Comparison of ENCODE assay signal across 34 cellular contexts in the genomic region with DNA sequence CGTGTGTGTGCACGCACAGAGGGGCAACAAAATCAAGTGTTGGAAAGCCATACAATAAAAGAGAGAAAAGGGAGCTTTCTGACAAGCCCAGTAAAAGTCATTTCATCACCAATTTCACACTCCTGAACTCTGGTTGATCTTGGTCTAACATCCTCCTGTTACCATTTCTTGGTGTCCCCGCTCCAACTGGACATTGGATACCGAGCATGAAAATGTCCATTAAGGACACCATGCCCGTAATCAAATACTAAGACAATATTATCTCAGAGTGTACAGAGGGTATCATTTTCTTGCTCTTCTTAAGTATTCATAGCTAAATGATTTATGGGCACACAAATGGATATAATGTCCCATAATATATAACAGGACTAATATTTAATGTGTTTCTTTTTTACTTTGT.
"Had no signal": no experiment of that assay in that cellular context is flagged by ENCODE, and none has a peak within 500 bp of the region (broad histone marks: within the 10 kb centered on the region; RNA-seq: fewer than 3 reads in every experiment).

No MANE protein-coding gene starts in this region.

- DNase-seq: Karpas-422, Kasumi-1, KBM-7, KG1, MG63, MM.1S, MV-4-11, NCI-H1048, NCI-H1092, NCI-H1092 treated with DMSO at 0.1 percent for 48 hours, NCI-H1105, NCI-H1105 treated with DMSO at 0.1 percent for 48 hours, NCI-H1417 treated with DMSO at 0.1 percent for 48 hours, NCI-H1436, NCI-H1436 treated with DMSO at 0.1 percent for 48 hours, NCI-H146, NCI-H1694, NCI-H1694 treated with DMSO at 0.1 percent for 48 hours, NCI-H187, NCI-H187 treated with DMSO at 0.1 percent for 48 hours, NCI-H1930, NCI-H2029, NCI-H2029 treated with DMSO at 0.1 percent for 48 hours, NCI-H2081, NCI-H2081 treated with DMSO at 0.1 percent for 48 hours, NCI-H2107, NCI-H2171, NCI-H2171 treated with DMSO at 0.1 percent for 48 hours, NCI-H2227 treated with DMSO at 0.1 percent for 48 hours, NCI-H226, NCI-H345, NCI-H446, NCI-H446 treated with DMSO at 0.1 percent for 48 hours had no signal

- H3K4me3 ChIP-seq: MG63 had no signal

- H3K4me2 ChIP-seq: KMS-11 had no signal

- H3K9me3 ChIP-seq: MG63 had no signal

- H3K36me3 ChIP-seq: MG63 had no signal

- H3K27me3 ChIP-seq: MG63 had no signal

- H3K27ac ChIP-seq: KMS-11 had no signal
